14 cellular contexts compared by ENCODE assay signal in the genomic region with DNA sequence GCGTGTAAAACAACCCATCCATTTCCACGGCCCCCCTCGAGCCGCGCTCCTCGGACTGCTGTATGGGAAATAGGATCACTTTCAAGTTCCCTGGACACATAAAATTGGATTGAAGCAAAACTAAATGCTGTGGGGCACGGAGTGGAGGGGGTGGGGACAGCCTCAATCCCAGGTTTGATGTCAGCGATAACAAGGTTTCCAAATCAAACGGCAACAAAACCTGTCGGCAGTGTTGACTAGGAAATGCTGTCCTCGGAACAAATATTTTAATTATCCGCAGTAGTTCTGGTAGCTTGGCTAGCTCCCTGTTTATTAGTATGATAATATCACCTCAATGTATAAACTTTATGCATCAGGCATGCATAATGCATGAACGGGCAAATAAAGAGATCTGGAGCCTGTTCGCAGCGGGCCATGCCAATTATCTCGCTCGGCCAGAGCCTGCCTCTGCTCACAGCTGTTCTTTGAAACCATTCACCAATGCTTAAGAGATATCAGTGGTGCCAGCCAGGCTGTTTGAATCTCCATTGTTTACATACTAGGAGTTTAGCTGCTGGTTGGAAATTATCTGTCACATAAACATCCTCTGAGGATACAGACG.
A peak's percentile ranks its signal among the peaks of the same experiment; 100 is the strongest.
DNase-seq lines count a peak whose midpoint lies in the region; ATAC-seq and TF ChIP-seq lines count a peak whose summit lies in the region.
"Had no signal": no experiment of that assay in that cellular context is flagged by ENCODE, and none has a peak within 500 bp of the region (broad histone marks: within the 10 kb centered on the region; RNA-seq: fewer than 3 reads in every experiment).

No MANE protein-coding gene starts in this region.

- H3K4me3 ChIP-seq in stomach smooth muscle (ENCODE audit: low read length in 2 of 2) (peak overlapping the region; percentile 49 to 51), dorsolateral prefrontal cortex (peak overlapping the region in 20 of 59 donors; percentile 4 to 40 (median 16))

- no peaks in the 10 kb centered on the region for H3K36me3 ChIP-seq in stomach smooth muscle (ENCODE audit: control insufficient read depth in 2 of 2, insufficient read depth in 2 of 2, low read length in 2 of 2)

- H3K4me1 ChIP-seq in stomach smooth muscle (ENCODE audit: control insufficient read depth, insufficient read depth, low read length) = peaks cover 9% of the 10 kb centered on the region

- H3K27ac ChIP-seq in stomach smooth muscle (ENCODE audit: low read length) (no peak overlapping the region), dorsolateral prefrontal cortex (no peak overlapping the region)

- H3K9me3 ChIP-seq in stomach smooth muscle (ENCODE audit: control insufficient read depth in 2 of 2, low read length in 2 of 2) = no peaks in the 10 kb centered on the region

- H3K27me3 ChIP-seq in stomach smooth muscle (ENCODE audit: control insufficient read depth in 1 of 2, insufficient read depth in 2 of 2, low read length in 2 of 2) (no peaks in the 10 kb centered on the region), dorsolateral prefrontal cortex (no peaks in the 10 kb centered on the region)

- peak; percentile 10 for DNase-seq in NCI-H2171 treated with DMSO at 0.1 percent for 48 hours (lab: John Stamatoyannopoulos, UW)
- no peak for DNase-seq in NCI-H2171 (lab: John Stamatoyannopoulos, UW)
- peak; percentile 93 for DNase-seq in NCI-H526 treated with DMSO at 0.1 percent for 48 hours (lab: John Stamatoyannopoulos, UW)
- no peak for DNase-seq in left colon
- no peak for DNase-seq in dorsolateral prefrontal cortex
- no peak for DNase-seq in superior temporal gyrus (ENCODE audit: extremely low spot score)
- DNase-seq: activated CD4-positive, alpha-beta T cell treated with anti-CD3 and anti-CD28 coated beads for 1 hour; activated naive CD8-positive, alpha-beta T cell treated with anti-CD3 and anti-CD28 coated beads, Interleukin-2, amount 10 ng/mL, durations not matched to agents 7 days and 5 days; activated T-cell treated with anti-CD3 and anti-CD28 coated beads for 4 hours; central memory CD4-positive, alpha-beta T cell; H7 had no signal

- intact Hi-C loops in left colon (cut with DNase I, micrococcal nuclease) = no loop called here
- intact Hi-C loops in dorsolateral prefrontal cortex (cut with DNase I) = no loop called here

- peak; percentile 70 for ATAC-seq in left colon
- no peak for ATAC-seq in GM19351 (IDR thresholded peaks at IDR 0.05; ENCODE audit: unreplicated experiment)
- ATAC-seq: PC-3 had no signal

- no peak for TF ChIP-seq CTCF in dorsolateral prefrontal cortex (IDR thresholded peaks at IDR 0.05 in 54 of 56, conservative IDR thresholded peaks at IDR 0.05 in 2 of 56; ENCODE audit: low read depth in 1 of 56, partially characterized antibody in 56 of 56)

- H3K9ac ChIP-seq in stomach smooth muscle (ENCODE audit: low read length in 2 of 2) = no peak overlapping the region

Comparison
In these comparisons a context has a peak if more than half of its experiments do, and no peak if none do; other contexts are left out.
1. DNase-seq: peak in NCI-H2171 treated with DMSO at 0.1 percent for 48 hours (single experiment) and NCI-H526 treated with DMSO at 0.1 percent for 48 hours (single experiment); none in NCI-H2171 (single experiment), left colon (0 of 2), dorsolateral prefrontal cortex (0 of 10) and superior temporal gyrus (single experiment).